In the genomic region with DNA sequence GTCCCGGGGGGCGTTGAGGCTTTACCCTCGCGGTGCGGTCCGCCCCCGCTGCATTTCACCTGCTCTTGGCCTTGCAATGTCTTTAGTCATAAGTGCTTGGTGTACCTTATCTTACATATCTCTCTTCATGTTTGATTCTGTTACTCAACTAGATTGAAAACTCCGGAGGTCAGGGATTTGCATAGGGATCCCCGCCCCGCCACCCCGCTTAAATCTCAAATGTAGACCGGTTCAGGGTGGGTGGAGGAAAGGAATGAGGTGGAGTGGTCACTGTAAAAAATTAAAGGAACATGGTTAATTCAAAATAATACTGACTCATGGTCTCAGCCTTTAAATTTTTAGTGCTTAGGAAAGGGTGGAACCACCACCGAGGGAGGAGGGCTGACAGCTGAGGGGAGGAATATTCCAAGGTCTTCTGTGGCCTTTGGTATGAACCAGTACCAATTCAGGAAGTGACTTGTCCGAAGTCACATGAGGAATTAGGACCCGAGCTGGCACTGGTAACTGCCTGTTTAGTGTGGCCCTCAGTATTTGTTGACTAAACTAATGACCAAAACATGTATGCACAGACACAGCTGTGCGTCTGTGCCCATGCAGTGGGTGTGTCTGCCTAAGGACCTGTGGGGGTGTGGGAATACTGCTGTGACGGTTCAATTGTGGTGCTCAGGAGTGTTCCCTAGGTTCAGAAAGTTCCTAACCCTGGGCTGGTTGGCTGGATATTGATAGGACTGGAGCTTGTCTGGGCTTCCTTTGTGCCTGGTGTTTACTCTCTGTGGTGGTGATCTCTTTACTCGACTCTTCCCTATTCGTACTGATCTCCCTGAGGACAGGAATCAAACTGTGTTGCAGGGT, we compare ENCODE assay signal across 8 cellular contexts. TPM values are rescaled to one million over a fixed set of nuclear protein-coding genes. Genes with fewer than 3 reads are reported as not detected.
A peak's percentile ranks its signal among the peaks of the same experiment; 100 is the strongest.
DNase-seq lines count a peak whose midpoint lies in the region; ATAC-seq, FAIRE-seq and TF ChIP-seq lines count a peak whose summit lies in the region.

No MANE protein-coding gene starts in this region.

- H3K9me3 ChIP-seq in Peyer's patch, result no peaks in the 10 kb centered on the region
- no peaks in the 10 kb centered on the region for H3K9me3 ChIP-seq in iPS-15b (ENCODE audit: control insufficient read depth, insufficient read depth, low read length)
- no peaks in the 10 kb centered on the region for H3K9me3 ChIP-seq in small intestine (ENCODE audit: control insufficient read depth, low read depth)

- peak overlapping the region; percentile 87 for H3K9ac ChIP-seq in iPS-15b (ENCODE audit: low read depth, low read length)

- FAIRE-seq in small intestine (lab: Jason Lieb, UNC), result no peak

- H3K4me1 ChIP-seq in Peyer's patch (peaks cover 0 to 23% (median 10%) of the 10 kb centered on the region in 4 donors), iPS-15b (ENCODE audit: control insufficient read depth, insufficient read depth, low read length) (peaks cover 10% of the 10 kb centered on the region), small intestine (ENCODE audit: control insufficient read depth in 2 of 2, insufficient read depth in 1 of 2, low read depth in 1 of 2, low read length in 1 of 2) (no peaks in the 10 kb centered on the region)

- H3K27ac ChIP-seq in Peyer's patch (peak overlapping the region; percentile 87 to 95 (median 92)), small intestine (ENCODE audit: low read depth in 1 of 2, low read length in 1 of 2) (peak overlapping the region; percentile 97 to 98)

- peak; percentile 41 to 45 for TF ChIP-seq POLR2A in Peyer's patch (IDR thresholded peaks at IDR 0.05)

- in situ Hi-C loops in astrocyte of the cerebellum (cut with HindIII; ENCODE audit: low sequenced_read_pairs), result no loop called here

- H3K36me3 ChIP-seq in BJ (ENCODE audit: control insufficient read depth, insufficient read depth, low read length), result no peaks in the 10 kb centered on the region
- no peaks in the 10 kb centered on the region for H3K36me3 ChIP-seq in Peyer's patch
- no peaks in the 10 kb centered on the region for H3K36me3 ChIP-seq in iPS-15b (ENCODE audit: control insufficient read depth, insufficient read depth, low read length)
- no peaks in the 10 kb centered on the region for H3K36me3 ChIP-seq in small intestine (ENCODE audit: control insufficient read depth in 2 of 2, insufficient read depth in 2 of 2, low read length in 2 of 2)

- no peak for TF ChIP-seq CTCF in BJ (IDR thresholded peaks at IDR 0.05; ENCODE audit: insufficient read depth, low read depth, low read length)
- no peak for TF ChIP-seq CTCF in Peyer's patch (IDR thresholded peaks at IDR 0.05)
- TF ChIP-seq CTCF in astrocyte of the cerebellum (IDR thresholded peaks at IDR 0.05; ENCODE audit: low read depth, low read length, missing control alignments), result no peak

- no peaks in the 10 kb centered on the region for H3K27me3 ChIP-seq in BJ (ENCODE audit: control insufficient read depth, insufficient read depth, low read length)
- H3K27me3 ChIP-seq in Peyer's patch, result no peaks in the 10 kb centered on the region
- no peaks in the 10 kb centered on the region for H3K27me3 ChIP-seq in iPS-15b (ENCODE audit: control insufficient read depth, insufficient read depth, low read length)
- H3K27me3 ChIP-seq in small intestine (ENCODE audit: control insufficient read depth in 2 of 2, insufficient read depth in 2 of 2, low read length in 2 of 2), result no peaks in the 10 kb centered on the region

- H3K4me3 ChIP-seq in BJ (ENCODE audit: low read depth, low read length) (peak overlapping the region; percentile 60), Peyer's patch (peak overlapping the region; percentile 71 to 95 (median 84)), astrocyte of the cerebellum (ENCODE audit: low read depth, low read length) (peak overlapping the region; percentile 95), iPS-15b (ENCODE audit: low read depth, low read length) (peak overlapping the region; percentile 93), small intestine (ENCODE audit: low read depth in 1 of 2, low read length in 2 of 2) (peak overlapping the region; percentile 97 to 99)

- WGBS in small intestine, 3 donors, result 2 to 3% (median 2%) methylated on average over 19 of the region's 19 CpGs

- DNase-seq in BJ (ENCODE audit: low read depth) (no peak), Peyer's patch (peak; percentile 46 to 64 (median 57)), astrocyte of the cerebellum (ENCODE audit: low read depth) (no peak), small intestine (peak; percentile 77), NCI-H446 (lab: John Stamatoyannopoulos, UW) (no peak)

- ATAC-seq in GM19025 (IDR thresholded peaks at IDR 0.05; ENCODE audit: low read depth, unreplicated experiment), result peak; percentile 35
- ATAC-seq in HG03159 (IDR thresholded peaks at IDR 0.05; ENCODE audit: unreplicated experiment), result peak; percentile 33

- CTCF ChIA-PET in BJ (lab: Yijun Ruan, JAX), result no interaction called here

- POLR2A ChIA-PET in BJ (lab: Charles Lee), result no interaction called here

RNA-seq across cellular contexts. Expression of gene PLEKHB2, which starts 1.0 kb away (rescaled TPM):
- polyA plus RNA-seq in BJ (2011; rRNA removed) (71.3 and 83.2 TPM in 2 replicates), small intestine (10 to 100 TPM; 40.3 to 78.7 (median 54.0) TPM)
- polyA minus RNA-seq in BJ (2011; rRNA and poly(A)+ RNA removed), result 64.7 and 87.8 TPM in 2 replicates
- 100 to 1,000 TPM in 3 of 4 donors, 10 to 100 TPM in 1; 35.5 to 150 (median 120) TPM for total RNA-seq in Peyer's patch

RNA-seq across cellular contexts. Expression of gene FAM168B, which starts 12.9 kb away (rescaled TPM):
- polyA plus RNA-seq in BJ (2011; rRNA removed), result 62.9 and 85.6 TPM in 2 replicates
- 75.1 and 116 TPM in 2 replicates for polyA minus RNA-seq in BJ (2011; rRNA and poly(A)+ RNA removed)
- total RNA-seq in Peyer's patch, result 10 to 100 TPM; 54.5 to 95.8 (median 81.5) TPM
- 10 to 100 TPM; 25.5 to 45.2 (median 30.8) TPM for polyA plus RNA-seq in small intestine

Comparison
In these comparisons a context has a peak if more than half of its experiments do, and no peak if none do; other contexts are left out.
1. DNase-seq: peak in Peyer's patch (3 of 3) and small intestine (single experiment); none in BJ (single experiment), astrocyte of the cerebellum (single experiment) and NCI-H446 (0 of 2).
2. Peak in every context shown above with its lines, with median percentiles within 50 percentile points of each other: H3K4me3 ChIP-seq.